Comparison of ENCODE assay signal across 32 cellular contexts in genomic region chr6:44740566-44741120, GRCh38.
"Had no signal": no experiment of that assay in that cellular context is flagged by ENCODE, and none has a peak within 500 bp of the region (broad histone marks: within the 10 kb centered on the region; RNA-seq: fewer than 3 reads in every experiment).

No MANE protein-coding gene starts in this region.

- H3K9me3 ChIP-seq: colonic mucosa, gastrocnemius medialis, upper lobe of right lung had no signal

- ATAC-seq: activated CD4-positive, alpha-beta T cell treated with anti-CD3 and anti-CD28 coated beads for 36 hours; gastrocnemius medialis; left cardiac atrium; left ventricle myocardium superior; naive thymus-derived CD8-positive, alpha-beta T cell; sciatic nerve; stimulated activated effector memory CD8-positive, alpha-beta T cell treated with anti-CD3 and anti-CD28 coated beads, Interleukin-12 subunit alpha, Interleukin-12 subunit beta, amount 100 ng/mL, for 72 hours; stimulated activated naive CD8-positive, alpha-beta T cell treated with anti-CD3 and anti-CD28 coated beads, Interleukin-15, amount 100 ng/mL, for 72 hours; upper lobe of right lung had no signal

- H3K36me3 ChIP-seq: colonic mucosa, gastrocnemius medialis, tibial artery, upper lobe of right lung had no signal

- H3K36me3 Mint-ChIP-seq: activated naive CD4-positive, alpha-beta T cell treated with anti-CD3 and anti-CD28 coated beads, Interleukin-2, amount 10 ng/mL, durations not matched to agents 7 days and 5 days; activated naive CD8-positive, alpha-beta T cell treated with anti-CD3 and anti-CD28 coated beads, Interleukin-2, amount 10 ng/mL, durations not matched to agents 7 days and 5 days; stimulated activated effector memory CD8-positive, alpha-beta T cell treated with anti-CD3 and anti-CD28 coated beads, Interleukin-12 subunit alpha, Interleukin-12 subunit beta, amount 100 ng/mL, for 72 hours had no signal

- DNase-seq: activated CD4-positive, alpha-beta T cell treated with anti-CD3 and anti-CD28 coated beads for 36 hours; activated CD4-positive, alpha-beta T cell treated with anti-CD3 and anti-CD28 coated beads, Interleukin-2, amount 50 U/mL, for 4 hours; activated CD4-positive, CD25-positive, alpha-beta regulatory T cell; activated CD8-positive, alpha-beta memory T cell treated with anti-CD3 and anti-CD28 coated beads for 24 hours; activated CD8-positive, alpha-beta memory T cell treated with anti-CD3 and anti-CD28 coated beads, Interleukin-2, amount 50 U/mL, for 4 hours; activated gamma-delta T cell; activated naive CD4-positive, alpha-beta T cell treated with anti-CD3 and anti-CD28 coated beads, Interleukin-2, amount 10 ng/mL, durations not matched to agents 7 days and 5 days; activated naive CD8-positive, alpha-beta T cell treated with anti-CD3 and anti-CD28 coated beads, Interleukin-2, amount 10 ng/mL, durations not matched to agents 7 days and 5 days; activated T-cell treated with anti-CD3 and anti-CD28 coated beads, Interleukin-2, amount 50 U/mL, for 1 hour; amygdala; cerebellar nuclear complex; colonic mucosa; effector CD8-positive, alpha-beta T cell; gastrocnemius medialis; glutamatergic neuron; left cardiac atrium; left ventricle myocardium superior; mammary epithelial cell; midbrain; naive thymus-derived CD8-positive, alpha-beta T cell; stimulated activated CD4-positive, alpha-beta T cell treated with anti-CD3 and anti-CD28 coated beads, Interleukin-4, amount 100 ng/mL, for 24 hours; stimulated activated naive CD8-positive, alpha-beta T cell treated with anti-CD3 and anti-CD28 coated beads, Interleukin-15, amount 100 ng/mL, for 72 hours; T-helper 1 cell; tibial artery; upper lobe of right lung had no signal

- H3K4me3 Mint-ChIP-seq: activated CD4-positive, alpha-beta T cell treated with anti-CD3 and anti-CD28 coated beads for 36 hours; activated naive CD4-positive, alpha-beta T cell treated with anti-CD3 and anti-CD28 coated beads, Interleukin-2, amount 10 ng/mL, durations not matched to agents 7 days and 5 days; activated naive CD8-positive, alpha-beta T cell treated with anti-CD3 and anti-CD28 coated beads, Interleukin-2, amount 10 ng/mL, durations not matched to agents 7 days and 5 days; activated T-helper 1 cell treated with anti-CD3 and anti-CD28 coated beads, Interleukin-12 subunit alpha, Interleukin-12 subunit beta, Interleukin-2, Interleukin-4 antibody, amounts not matched to agents 30 ng/mL and 10 ng/mL and 1 ng/mL, durations not matched to agents 14 hours and 24 hours and 36 hours; naive thymus-derived CD8-positive, alpha-beta T cell; stimulated activated effector memory CD8-positive, alpha-beta T cell treated with anti-CD3 and anti-CD28 coated beads, Interleukin-12 subunit alpha, Interleukin-12 subunit beta, amount 100 ng/mL, for 72 hours; stimulated activated naive CD8-positive, alpha-beta T cell treated with anti-CD3 and anti-CD28 coated beads, Interleukin-15, amount 100 ng/mL, for 72 hours; T-helper 2 cell treated with Interferon-gamma antibody and Interleukin-4, amounts not matched to agents 5 μg/mL and 100 μg/mL, for 36 hours had no signal

- H3K4me3 ChIP-seq: colonic mucosa, gastrocnemius medialis, skin epidermis, tibial artery, upper lobe of right lung had no signal

- H3K27me3 ChIP-seq: colonic mucosa, gastrocnemius medialis, tibial artery, upper lobe of right lung had no signal

- H3K4me1 Mint-ChIP-seq: activated naive CD4-positive, alpha-beta T cell treated with anti-CD3 and anti-CD28 coated beads, Interleukin-2, amount 10 ng/mL, durations not matched to agents 7 days and 5 days; activated naive CD8-positive, alpha-beta T cell treated with anti-CD3 and anti-CD28 coated beads, Interleukin-2, amount 10 ng/mL, durations not matched to agents 7 days and 5 days had no signal

- H3K27ac Mint-ChIP-seq: activated CD4-positive, alpha-beta T cell treated with anti-CD3 and anti-CD28 coated beads for 36 hours; activated naive CD4-positive, alpha-beta T cell treated with anti-CD3 and anti-CD28 coated beads, Interleukin-2, amount 10 ng/mL, durations not matched to agents 7 days and 5 days; activated naive CD8-positive, alpha-beta T cell treated with anti-CD3 and anti-CD28 coated beads, Interleukin-2, amount 10 ng/mL, durations not matched to agents 7 days and 5 days; activated T-helper 1 cell treated with anti-CD3 and anti-CD28 coated beads, Interleukin-12 subunit alpha, Interleukin-12 subunit beta, Interleukin-2, Interleukin-4 antibody, amounts not matched to agents 30 ng/mL and 10 ng/mL and 1 ng/mL, durations not matched to agents 14 hours and 24 hours and 36 hours; progenitor cell of endocrine pancreas; T-helper 2 cell treated with Interferon-gamma antibody and Interleukin-4, amounts not matched to agents 5 μg/mL and 100 μg/mL, for 36 hours had no signal

- H3K27me3 Mint-ChIP-seq: activated CD4-positive, alpha-beta T cell treated with anti-CD3 and anti-CD28 coated beads for 36 hours; activated naive CD8-positive, alpha-beta T cell treated with anti-CD3 and anti-CD28 coated beads, Interleukin-2, amount 10 ng/mL, durations not matched to agents 7 days and 5 days; progenitor cell of endocrine pancreas; stimulated activated naive CD8-positive, alpha-beta T cell treated with anti-CD3 and anti-CD28 coated beads, Interleukin-15, amount 100 ng/mL, for 72 hours had no signal

- H3K9me3 Mint-ChIP-seq: activated T-helper 1 cell treated with anti-CD3 and anti-CD28 coated beads, Interleukin-12 subunit alpha, Interleukin-12 subunit beta, Interleukin-2, Interleukin-4 antibody, amounts not matched to agents 30 ng/mL and 10 ng/mL and 1 ng/mL, durations not matched to agents 14 hours and 24 hours and 36 hours; stimulated activated effector memory CD8-positive, alpha-beta T cell treated with anti-CD3 and anti-CD28 coated beads, Interleukin-12 subunit alpha, Interleukin-12 subunit beta, amount 100 ng/mL, for 72 hours had no signal

- H3K27ac ChIP-seq: colonic mucosa, epithelial cell of prostate, gastrocnemius medialis, skin epidermis, tibial artery, upper lobe of right lung had no signal

- H3K4me1 ChIP-seq: colonic mucosa, gastrocnemius medialis, tibial artery had no signal
